30 cellular contexts compared by ENCODE assay signal in genomic region chr11:112437096-112437495, GRCh38.
"Had no signal": no experiment of that assay in that cellular context is flagged by ENCODE, and none has a peak within 500 bp of the region (broad histone marks: within the 10 kb centered on the region; RNA-seq: fewer than 3 reads in every experiment).

No MANE protein-coding gene starts in this region.

- H3K9me3 ChIP-seq: pancreas had no signal

- H3K4me1 Mint-ChIP-seq: activated CD4-positive, alpha-beta T cell treated with anti-CD3 and anti-CD28 coated beads, Interleukin-2, amount 10 ng/mL, durations not matched to agents 24 days and 14 days; central memory CD8-positive, alpha-beta T cell; endodermal cell; immature natural killer cell; naive thymus-derived CD4-positive, alpha-beta T cell; stimulated activated naive B cell treated with anti-CD40 and anti-IgM and Interleukin-4, amounts not matched to agents 10 μg/mL and 1 μg/mL and 100 μg/mL, for 72 hours had no signal

- H3K27ac ChIP-seq: breast epithelium, gastroesophageal sphincter, pancreas, psoas muscle, suprapubic skin, tibial nerve had no signal

- DNase-seq: activated CD4-positive, alpha-beta memory T cell treated with anti-CD3 and anti-CD28 coated beads for 36 hours; activated CD4-positive, alpha-beta T cell treated with anti-CD3 and anti-CD28 coated beads, Interleukin-2, amount 10 ng/mL, durations not matched to agents 24 days and 14 days; activated CD4-positive, CD25-positive, alpha-beta regulatory T cell treated with anti-CD3 and anti-CD28 coated beads, Interleukin-2, amount 50 U/mL, for 72 hours; activated CD8-positive, alpha-beta memory T cell treated with anti-CD3 and anti-CD28 coated beads, Interleukin-2, amount 50 U/mL, for 48 hours; activated naive CD4-positive, alpha-beta T cell; activated T-cell treated with anti-CD3 and anti-CD28 coated beads, Interleukin-2, amount 50 U/mL, for 4 hours; endodermal cell; head of caudate nucleus; hippocampal formation; immature natural killer cell; kidney; left colon; midbrain; naive thymus-derived CD4-positive, alpha-beta T cell; pancreas; psoas muscle; right cardiac atrium; stimulated activated CD4-positive, alpha-beta T cell treated with anti-CD3 and anti-CD28 coated beads, Interleukin-15, amount 100 ng/mL, for 24 hours; stimulated activated CD4-positive, alpha-beta T cell treated with anti-CD3 and anti-CD28 coated beads, Interleukin-2, amount 100 ng/mL, for 24 hours; stimulated activated naive B cell treated with anti-CD40 and anti-IgM and Interleukin-4, amounts not matched to agents 10 μg/mL and 1 μg/mL and 100 μg/mL, for 72 hours; SW 1271; T1000 had no signal

- H3K4me3 ChIP-seq: breast epithelium, gastroesophageal sphincter, pancreas, psoas muscle, suprapubic skin, tibial nerve had no signal

- H3K4me3 Mint-ChIP-seq: activated CD4-positive, alpha-beta memory T cell treated with anti-CD3 and anti-CD28 coated beads for 36 hours; activated CD4-positive, alpha-beta T cell treated with anti-CD3 and anti-CD28 coated beads, Interleukin-2, amount 10 ng/mL, durations not matched to agents 24 days and 14 days; activated T-cell treated with anti-CD3 and anti-CD28 coated beads, Interleukin-2, amount 50 U/mL, for 4 hours; central memory CD8-positive, alpha-beta T cell; dendritic cell treated with granulocyte-macrophage colony-stimulating factor and Interleukin-4, amounts not matched to agents 40 ng/mL and 50 ng/mL, for 4 days; endodermal cell; immature natural killer cell; naive thymus-derived CD4-positive, alpha-beta T cell; stimulated activated naive B cell treated with anti-CD40 and anti-IgM and Interleukin-4, amounts not matched to agents 10 μg/mL and 1 μg/mL and 100 μg/mL, for 72 hours; T-helper 1 cell treated with Interleukin-12 subunit alpha and Interleukin-12 subunit beta and Interleukin-4 antibody, amounts not matched to agents 30 μg/mL and 1 μg/mL, for 36 hours had no signal

- H3K36me3 ChIP-seq: gastroesophageal sphincter, pancreas, suprapubic skin, tibial nerve had no signal

- ATAC-seq: activated naive CD4-positive, alpha-beta T cell treated with anti-CD3 and anti-CD28 coated beads, Interleukin-2, amount 50 U/mL, for 72 hours; activated T-cell treated with anti-CD3 and anti-CD28 coated beads, Interleukin-2, amount 50 U/mL, for 4 hours; gastroesophageal sphincter; left colon; naive thymus-derived CD4-positive, alpha-beta T cell; pancreas; psoas muscle; right cardiac atrium; stimulated activated naive B cell treated with anti-CD40 and anti-IgM and Interleukin-4, amounts not matched to agents 10 μg/mL and 1 μg/mL and 100 μg/mL, for 72 hours had no signal

- H3K27ac Mint-ChIP-seq: activated CD4-positive, alpha-beta memory T cell treated with anti-CD3 and anti-CD28 coated beads for 36 hours; activated CD4-positive, alpha-beta T cell treated with anti-CD3 and anti-CD28 coated beads, Interleukin-2, amount 10 ng/mL, durations not matched to agents 24 days and 14 days; activated naive CD4-positive, alpha-beta T cell treated with anti-CD3 and anti-CD28 coated beads, Interleukin-2, amount 50 U/mL, for 72 hours; dendritic cell treated with granulocyte-macrophage colony-stimulating factor and Interleukin-4, amounts not matched to agents 40 ng/mL and 50 ng/mL, for 4 days; endodermal cell; immature natural killer cell; naive thymus-derived CD4-positive, alpha-beta T cell; stimulated activated naive B cell treated with anti-CD40 and anti-IgM and Interleukin-4, amounts not matched to agents 10 μg/mL and 1 μg/mL and 100 μg/mL, for 72 hours; T-helper 1 cell treated with Interleukin-12 subunit alpha and Interleukin-12 subunit beta and Interleukin-4 antibody, amounts not matched to agents 30 μg/mL and 1 μg/mL, for 36 hours had no signal
